8 cellular contexts compared by ENCODE assay signal in genomic region chr14:81625343-81625742, GRCh38.
DNase-seq lines count a peak whose midpoint lies in the region; ATAC-seq and TF ChIP-seq lines count a peak whose summit lies in the region.

No MANE protein-coding gene starts in this region.

- H3K4me3 ChIP-seq in choroid plexus epithelial cell (ENCODE audit: low read depth, low read length) = no peak overlapping the region

- TF ChIP-seq CTCF in choroid plexus epithelial cell (conservative IDR thresholded peaks at IDR 0.05; ENCODE audit: low read depth, low read length) = no peak

- peak; percentile 38 for DNase-seq in COR-L47 (lab: John Stamatoyannopoulos, UW)
- DNase-seq in NCI-H69 (lab: John Stamatoyannopoulos, UW) = peak; percentile 77
- DNase-seq in choroid plexus epithelial cell (ENCODE audit: low read depth) = peak; percentile 12
- peak; percentile 22 for DNase-seq in putamen (ENCODE audit: low spot score)
- no peak for DNase-seq in mucosa of gallbladder (ENCODE audit: low spot score)
- DNase-seq in activated CD8-positive, alpha-beta memory T cell treated with anti-CD3 and anti-CD28 coated beads for 24 hours = no peak

- peak; percentile 63 for ATAC-seq in HG03354 (IDR thresholded peaks at IDR 0.05; ENCODE audit: poor library complexity, severe bottlenecking, unreplicated experiment)
- no peak for ATAC-seq in HG02970 (IDR thresholded peaks at IDR 0.05; ENCODE audit: low FRiP score, unreplicated experiment)

Comparison
In these comparisons a context has a peak if more than half of its experiments do, and no peak if none do; other contexts are left out.
1. DNase-seq: peak in COR-L47 (single experiment), NCI-H69 (single experiment), choroid plexus epithelial cell (single experiment) and putamen (single experiment); none in mucosa of gallbladder (single experiment) and activated CD8-positive, alpha-beta memory T cell treated with anti-CD3 and anti-CD28 coated beads for 24 hours (single experiment).